ENCODE assay signal across 2 cellular contexts in the genomic region with DNA sequence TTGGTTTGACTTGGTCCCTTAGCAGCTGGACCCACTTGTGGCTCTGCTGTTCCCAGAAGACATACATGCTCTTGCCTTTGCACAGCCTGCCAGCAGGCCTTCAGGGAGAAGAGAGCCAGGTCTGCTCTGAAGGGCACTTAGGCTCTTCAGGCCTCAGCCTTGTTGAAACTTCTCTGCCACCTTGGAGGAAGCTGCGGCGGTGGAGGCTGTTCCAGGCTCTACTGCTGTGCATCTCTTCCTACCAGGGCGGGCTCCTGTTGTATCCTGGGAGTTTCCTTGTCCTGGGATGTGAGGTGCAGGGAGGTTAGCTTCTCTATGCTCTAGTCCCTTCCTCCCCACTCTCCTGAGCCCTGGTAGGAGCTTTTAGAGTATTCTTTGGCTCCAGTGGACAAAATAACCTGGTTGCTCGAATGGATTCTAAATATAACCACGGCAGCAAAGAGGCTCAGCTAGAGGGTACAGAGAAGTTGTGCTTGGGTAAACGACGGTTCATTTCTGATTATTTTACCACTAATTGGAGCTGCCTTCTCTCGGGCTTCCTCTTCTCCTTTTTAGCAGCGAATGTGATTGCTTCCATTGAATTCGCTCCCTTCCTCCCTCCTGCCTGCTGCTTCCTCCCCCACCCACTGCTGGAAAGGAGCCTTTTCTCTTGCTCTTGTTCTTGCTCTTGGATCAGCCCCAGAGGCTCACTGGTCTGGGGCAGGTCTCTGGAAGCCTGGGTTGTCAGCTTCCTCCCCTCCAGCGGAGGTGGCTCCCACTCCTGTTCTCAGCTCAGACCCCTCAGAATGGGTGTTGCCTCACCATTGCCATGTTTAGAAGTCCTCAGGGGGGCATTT.
TF ChIP-seq lines count a peak whose summit lies in the region.

No MANE protein-coding gene starts in this region.

TF ChIP-seq in GM23338, 12 proteins besides CTCF, POLR2A, EP300 and RAD21 (continued from another document and continues in another):
- TF ChIP-seq ZNF114 (CRISPR knock-in tag; IDR thresholded peaks at IDR 0.05) (no peak), POLR2AphosphoS5 (IDR thresholded peaks at IDR 0.05; ENCODE audit: low read depth) (no peak), JUNB (IDR thresholded peaks at IDR 0.05; ENCODE audit: unreplicated experiment) (no peak), STAT1 (IDR thresholded peaks at IDR 0.05; ENCODE audit: unreplicated experiment) (no peak), EZH2phosphoT487 (IDR thresholded peaks at IDR 0.05; ENCODE audit: unreplicated experiment) (no peak), ZNF331 (CRISPR knock-in tag; IDR thresholded peaks at IDR 0.05; ENCODE audit: low read depth) (no peak), NANOG (IDR thresholded peaks at IDR 0.05; ENCODE audit: borderline replicate concordance) (no peak)
- TF ChIP-seq, protein P1, sequence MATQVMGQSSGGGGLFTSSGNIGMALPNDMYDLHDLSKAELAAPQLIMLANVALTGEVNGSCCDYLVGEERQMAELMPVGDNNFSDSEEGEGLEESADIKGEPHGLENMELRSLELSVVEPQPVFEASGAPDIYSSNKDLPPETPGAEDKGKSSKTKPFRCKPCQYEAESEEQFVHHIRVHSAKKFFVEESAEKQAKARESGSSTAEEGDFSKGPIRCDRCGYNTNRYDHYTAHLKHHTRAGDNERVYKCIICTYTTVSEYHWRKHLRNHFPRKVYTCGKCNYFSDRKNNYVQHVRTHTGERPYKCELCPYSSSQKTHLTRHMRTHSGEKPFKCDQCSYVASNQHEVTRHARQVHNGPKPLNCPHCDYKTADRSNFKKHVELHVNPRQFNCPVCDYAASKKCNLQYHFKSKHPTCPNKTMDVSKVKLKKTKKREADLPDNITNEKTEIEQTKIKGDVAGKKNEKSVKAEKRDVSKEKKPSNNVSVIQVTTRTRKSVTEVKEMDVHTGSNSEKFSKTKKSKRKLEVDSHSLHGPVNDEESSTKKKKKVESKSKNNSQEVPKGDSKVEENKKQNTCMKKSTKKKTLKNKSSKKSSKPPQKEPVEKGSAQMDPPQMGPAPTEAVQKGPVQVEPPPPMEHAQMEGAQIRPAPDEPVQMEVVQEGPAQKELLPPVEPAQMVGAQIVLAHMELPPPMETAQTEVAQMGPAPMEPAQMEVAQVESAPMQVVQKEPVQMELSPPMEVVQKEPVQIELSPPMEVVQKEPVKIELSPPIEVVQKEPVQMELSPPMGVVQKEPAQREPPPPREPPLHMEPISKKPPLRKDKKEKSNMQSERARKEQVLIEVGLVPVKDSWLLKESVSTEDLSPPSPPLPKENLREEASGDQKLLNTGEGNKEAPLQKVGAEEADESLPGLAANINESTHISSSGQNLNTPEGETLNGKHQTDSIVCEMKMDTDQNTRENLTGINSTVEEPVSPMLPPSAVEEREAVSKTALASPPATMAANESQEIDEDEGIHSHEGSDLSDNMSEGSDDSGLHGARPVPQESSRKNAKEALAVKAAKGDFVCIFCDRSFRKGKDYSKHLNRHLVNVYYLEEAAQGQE (IDR thresholded peaks at IDR 0.05; ENCODE audit: unreplicated experiment) = no peak
- TF ChIP-seq, protein P2, sequence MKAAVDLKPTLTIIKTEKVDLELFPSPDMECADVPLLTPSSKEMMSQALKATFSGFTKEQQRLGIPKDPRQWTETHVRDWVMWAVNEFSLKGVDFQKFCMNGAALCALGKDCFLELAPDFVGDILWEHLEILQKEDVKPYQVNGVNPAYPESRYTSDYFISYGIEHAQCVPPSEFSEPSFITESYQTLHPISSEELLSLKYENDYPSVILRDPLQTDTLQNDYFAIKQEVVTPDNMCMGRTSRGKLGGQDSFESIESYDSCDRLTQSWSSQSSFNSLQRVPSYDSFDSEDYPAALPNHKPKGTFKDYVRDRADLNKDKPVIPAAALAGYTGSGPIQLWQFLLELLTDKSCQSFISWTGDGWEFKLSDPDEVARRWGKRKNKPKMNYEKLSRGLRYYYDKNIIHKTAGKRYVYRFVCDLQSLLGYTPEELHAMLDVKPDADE (IDR thresholded peaks at IDR 0.05) = no peak

TF ChIP-seq in HepG2, 621 proteins besides CTCF, POLR2A, EP300 and RAD21:
- TF ChIP-seq, protein P3, sequence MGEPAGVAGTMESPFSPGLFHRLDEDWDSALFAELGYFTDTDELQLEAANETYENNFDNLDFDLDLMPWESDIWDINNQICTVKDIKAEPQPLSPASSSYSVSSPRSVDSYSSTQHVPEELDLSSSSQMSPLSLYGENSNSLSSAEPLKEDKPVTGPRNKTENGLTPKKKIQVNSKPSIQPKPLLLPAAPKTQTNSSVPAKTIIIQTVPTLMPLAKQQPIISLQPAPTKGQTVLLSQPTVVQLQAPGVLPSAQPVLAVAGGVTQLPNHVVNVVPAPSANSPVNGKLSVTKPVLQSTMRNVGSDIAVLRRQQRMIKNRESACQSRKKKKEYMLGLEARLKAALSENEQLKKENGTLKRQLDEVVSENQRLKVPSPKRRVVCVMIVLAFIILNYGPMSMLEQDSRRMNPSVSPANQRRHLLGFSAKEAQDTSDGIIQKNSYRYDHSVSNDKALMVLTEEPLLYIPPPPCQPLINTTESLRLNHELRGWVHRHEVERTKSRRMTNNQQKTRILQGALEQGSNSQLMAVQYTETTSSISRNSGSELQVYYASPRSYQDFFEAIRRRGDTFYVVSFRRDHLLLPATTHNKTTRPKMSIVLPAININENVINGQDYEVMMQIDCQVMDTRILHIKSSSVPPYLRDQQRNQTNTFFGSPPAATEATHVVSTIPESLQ (CRISPR knock-in tag; conservative IDR thresholded peaks at IDR 0.05) = no peak
- TF ChIP-seq GATA4 (IDR thresholded peaks at IDR 0.05; ENCODE audit: borderline replicate concordance, low read depth) (no peak), ZNF790 (CRISPR knock-in tag; IDR thresholded peaks at IDR 0.05; ENCODE audit: borderline replicate concordance) (no peak), ZNF761 (CRISPR knock-in tag; conservative IDR thresholded peaks at IDR 0.05) (no peak), ATM (IDR thresholded peaks at IDR 0.05; ENCODE audit: borderline replicate concordance) (no peak), PTBP1 (IDR thresholded peaks at IDR 0.05; ENCODE audit: low read depth, low read length, poor library complexity, severe bottlenecking) (no peak), NKX3-1 (CRISPR knock-in tag; IDR thresholded peaks at IDR 0.05) (no peak), POLR2AphosphoS5 (IDR thresholded peaks at IDR 0.05; ENCODE audit: low read depth, low read length) (no peak), ZNF484 (CRISPR knock-in tag; IDR thresholded peaks at IDR 0.05; ENCODE audit: borderline replicate concordance, low read depth) (no peak), ZNF850 (CRISPR knock-in tag; conservative IDR thresholded peaks at IDR 0.05) (no peak)
- TF ChIP-seq, protein P4, sequence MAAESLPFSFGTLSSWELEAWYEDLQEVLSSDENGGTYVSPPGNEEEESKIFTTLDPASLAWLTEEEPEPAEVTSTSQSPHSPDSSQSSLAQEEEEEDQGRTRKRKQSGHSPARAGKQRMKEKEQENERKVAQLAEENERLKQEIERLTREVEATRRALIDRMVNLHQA (CRISPR knock-in tag; IDR thresholded peaks at IDR 0.05) = no peak
- TF ChIP-seq, protein P5, sequence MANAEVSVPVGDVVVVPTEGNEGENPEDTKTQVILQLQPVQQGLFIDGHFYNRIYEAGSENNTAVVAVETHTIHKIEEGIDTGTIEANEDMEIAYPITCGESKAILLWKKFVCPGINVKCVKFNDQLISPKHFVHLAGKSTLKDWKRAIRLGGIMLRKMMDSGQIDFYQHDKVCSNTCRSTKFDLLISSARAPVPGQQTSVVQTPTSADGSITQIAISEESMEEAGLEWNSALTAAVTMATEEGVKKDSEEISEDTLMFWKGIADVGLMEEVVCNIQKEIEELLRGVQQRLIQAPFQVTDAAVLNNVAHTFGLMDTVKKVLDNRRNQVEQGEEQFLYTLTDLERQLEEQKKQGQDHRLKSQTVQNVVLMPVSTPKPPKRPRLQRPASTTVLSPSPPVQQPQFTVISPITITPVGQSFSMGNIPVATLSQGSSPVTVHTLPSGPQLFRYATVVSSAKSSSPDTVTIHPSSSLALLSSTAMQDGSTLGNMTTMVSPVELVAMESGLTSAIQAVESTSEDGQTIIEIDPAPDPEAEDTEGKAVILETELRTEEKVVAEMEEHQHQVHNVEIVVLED (CRISPR knock-in tag; IDR thresholded peaks at IDR 0.05; ENCODE audit: borderline replicate concordance) = no peak
TF ChIP-seq in HepG2: peak in this region for 0.
